1 cellular context compared by ENCODE assay signal in genomic region chr17:45218895-45219661, GRCh38.
A peak's percentile ranks its signal among the peaks of the same experiment; 100 is the strongest.
TF ChIP-seq lines count a peak whose summit lies in the region.

No MANE protein-coding gene starts in this region.

TF ChIP-seq in HepG2, 621 proteins besides CTCF, POLR2A, EP300 and RAD21 (continues in another document):
- TF ChIP-seq ZNF484 (CRISPR knock-in tag; IDR thresholded peaks at IDR 0.05; ENCODE audit: borderline replicate concordance, low read depth) (no peak), ZNF441 (CRISPR knock-in tag; IDR thresholded peaks at IDR 0.05; ENCODE audit: borderline replicate concordance) (no peak), HOXA5 (CRISPR knock-in tag; IDR thresholded peaks at IDR 0.05) (no peak), USF2 (IDR thresholded peaks at IDR 0.05; ENCODE audit: low read depth, low read length) (no peak), USF2 (CRISPR knock-in tag; IDR thresholded peaks at IDR 0.05; ENCODE audit: borderline replicate concordance) (no peak), SYNCRIP (IDR thresholded peaks at IDR 0.05; ENCODE audit: insufficient read depth, low read depth, low read length) (no peak), ZIK1 (CRISPR knock-in tag; IDR thresholded peaks at IDR 0.05; ENCODE audit: borderline replicate concordance, low read depth) (no peak), HOXD1 (CRISPR knock-in tag; IDR thresholded peaks at IDR 0.05) (no peak), ZNF430 (CRISPR knock-in tag; IDR thresholded peaks at IDR 0.05) (no peak), ZNF678 (CRISPR knock-in tag; IDR thresholded peaks at IDR 0.05) (no peak), ZNF331 (CRISPR knock-in tag; IDR thresholded peaks at IDR 0.05) (0 out of 2 replicates have a peak, but pooled peaks have one; percentile 23), PREB (CRISPR knock-in tag; IDR thresholded peaks at IDR 0.05) (no peak), THAP11 (CRISPR knock-in tag; IDR thresholded peaks at IDR 0.05) (peak; percentile 41; the same call in 1 of the 2 replicates), RARA (CRISPR knock-in tag; IDR thresholded peaks at IDR 0.05) (no peak), HES4 (CRISPR knock-in tag; IDR thresholded peaks at IDR 0.05; ENCODE audit: borderline replicate concordance) (no peak), ZNF549 (CRISPR knock-in tag; IDR thresholded peaks at IDR 0.05) (no peak), SNRNP70 (IDR thresholded peaks at IDR 0.05; ENCODE audit: low read depth, low read length) (no peak), ZFP37 (CRISPR knock-in tag; IDR thresholded peaks at IDR 0.05; ENCODE audit: borderline replicate concordance) (no peak), SMC3 (IDR thresholded peaks at IDR 0.05; ENCODE audit: low read length) (peak; percentile 96), ZNF598 (CRISPR knock-in tag; IDR thresholded peaks at IDR 0.05; ENCODE audit: borderline replicate concordance) (no peak), FOXJ3 (CRISPR knock-in tag; IDR thresholded peaks at IDR 0.05; ENCODE audit: borderline replicate concordance) (no peak), ZSCAN29 (CRISPR knock-in tag; conservative IDR thresholded peaks at IDR 0.05) (no peak), CENPX (CRISPR knock-in tag; IDR thresholded peaks at IDR 0.05) (no peak), SAP130 (CRISPR knock-in tag; IDR thresholded peaks at IDR 0.05; ENCODE audit: low read depth) (0 out of 2 replicates have a peak, but pooled peaks have one; percentile 24), ZNF879 (CRISPR knock-in tag; IDR thresholded peaks at IDR 0.05) (no peak), NFE2 (CRISPR knock-in tag; IDR thresholded peaks at IDR 0.05) (no peak), NCOA2 (CRISPR knock-in tag; IDR thresholded peaks at IDR 0.05) (peak; percentile 9; the same call in 1 of the 2 replicates), ZFP82 (CRISPR knock-in tag; IDR thresholded peaks at IDR 0.05; ENCODE audit: borderline replicate concordance) (no peak), HHEX (CRISPR knock-in tag; IDR thresholded peaks at IDR 0.05) (no peak), THAP7 (CRISPR knock-in tag; IDR thresholded peaks at IDR 0.05) (no peak), STAG1 (CRISPR knock-in tag; IDR thresholded peaks at IDR 0.05) (peak; percentile 95), MEIS2 (CRISPR knock-in tag; IDR thresholded peaks at IDR 0.05) (no peak), ZNF343 (CRISPR knock-in tag; IDR thresholded peaks at IDR 0.05) (0 out of 2 replicates have a peak, but pooled peaks have one; percentile 37), PHF8 (CRISPR knock-in tag; IDR thresholded peaks at IDR 0.05) (0 out of 2 replicates have a peak, but pooled peaks have one; percentile 17), MIXL1 (CRISPR knock-in tag; IDR thresholded peaks at IDR 0.05) (no peak), ZNF180 (CRISPR knock-in tag; IDR thresholded peaks at IDR 0.05; ENCODE audit: borderline replicate concordance, low read depth) (no peak), ZNF501 (CRISPR knock-in tag; IDR thresholded peaks at IDR 0.05) (peak; percentile 45; the same call in 1 of the 2 replicates), NR2F6 (IDR thresholded peaks at IDR 0.05) (no peak), NR2F6 (CRISPR knock-in tag; IDR thresholded peaks at IDR 0.05) (peak; percentile 12; the same call in 1 of the 2 replicates), PPARG (CRISPR knock-in tag; conservative IDR thresholded peaks at IDR 0.05) (0 out of 2 replicates have a peak, but pooled peaks have one; percentile 25), ZBTB25 (CRISPR knock-in tag; IDR thresholded peaks at IDR 0.05) (0 out of 2 replicates have a peak, but pooled peaks have one; percentile 60), XRCC5 (optimal IDR thresholded peaks at IDR 0.05; ENCODE audit: low read length) (peak; percentile 47), KDM2A (CRISPR knock-in tag; IDR thresholded peaks at IDR 0.05; ENCODE audit: borderline replicate concordance, low read depth) (peak; percentile 51; the same call in 1 of the 2 replicates), TFDP2 (CRISPR knock-in tag; IDR thresholded peaks at IDR 0.05) (no peak), GLI4 (CRISPR knock-in tag; IDR thresholded peaks at IDR 0.05; ENCODE audit: borderline replicate concordance) (no peak), SALL1 (CRISPR knock-in tag; IDR thresholded peaks at IDR 0.05) (peak; percentile 20; the same call in 1 of the 2 replicates), SP2 (CRISPR knock-in tag; IDR thresholded peaks at IDR 0.05) (no peak), CBX5 (CRISPR knock-in tag; IDR thresholded peaks at IDR 0.05; ENCODE audit: borderline replicate concordance) (0 out of 2 replicates have a peak, but pooled peaks have one; percentile 41), ELF3 (CRISPR knock-in tag; IDR thresholded peaks at IDR 0.05) (peak; percentile 54; the same call in 1 of the 2 replicates), ZNF512B (CRISPR knock-in tag; IDR thresholded peaks at IDR 0.05; ENCODE audit: borderline replicate concordance) (no peak), KDM3A (CRISPR knock-in tag; IDR thresholded peaks at IDR 0.05; ENCODE audit: low read depth) (0 out of 2 replicates have a peak, but pooled peaks have one; percentile 39), MTF2 (CRISPR knock-in tag; IDR thresholded peaks at IDR 0.05; ENCODE audit: borderline replicate concordance) (peak; percentile 51; the same call in 1 of the 2 replicates), ISX (CRISPR knock-in tag; conservative IDR thresholded peaks at IDR 0.05) (no peak), ZFX (CRISPR knock-in tag; IDR thresholded peaks at IDR 0.05; ENCODE audit: low read depth) (peak; percentile 46; the same call in 1 of the 2 replicates), BHLHE40 (IDR thresholded peaks at IDR 0.05; ENCODE audit: low read length) (0 out of 2 replicates have a peak, but pooled peaks have one; percentile 31)
- TF ChIP-seq, protein P1, sequence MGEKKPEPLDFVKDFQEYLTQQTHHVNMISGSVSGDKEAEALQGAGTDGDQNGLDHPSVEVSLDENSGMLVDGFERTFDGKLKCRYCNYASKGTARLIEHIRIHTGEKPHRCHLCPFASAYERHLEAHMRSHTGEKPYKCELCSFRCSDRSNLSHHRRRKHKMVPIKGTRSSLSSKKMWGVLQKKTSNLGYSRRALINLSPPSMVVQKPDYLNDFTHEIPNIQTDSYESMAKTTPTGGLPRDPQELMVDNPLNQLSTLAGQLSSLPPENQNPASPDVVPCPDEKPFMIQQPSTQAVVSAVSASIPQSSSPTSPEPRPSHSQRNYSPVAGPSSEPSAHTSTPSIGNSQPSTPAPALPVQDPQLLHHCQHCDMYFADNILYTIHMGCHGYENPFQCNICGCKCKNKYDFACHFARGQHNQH (CRISPR knock-in tag; IDR thresholded peaks at IDR 0.05) = no peak
- TF ChIP-seq, protein P2, sequence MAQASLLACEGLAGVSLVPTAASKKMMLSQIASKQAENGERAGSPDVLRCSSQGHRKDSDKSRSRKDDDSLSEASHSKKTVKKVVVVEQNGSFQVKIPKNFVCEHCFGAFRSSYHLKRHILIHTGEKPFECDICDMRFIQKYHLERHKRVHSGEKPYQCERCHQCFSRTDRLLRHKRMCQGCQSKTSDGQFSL (CRISPR knock-in tag; IDR thresholded peaks at IDR 0.05) = no peak
- TF ChIP-seq, protein P3, sequence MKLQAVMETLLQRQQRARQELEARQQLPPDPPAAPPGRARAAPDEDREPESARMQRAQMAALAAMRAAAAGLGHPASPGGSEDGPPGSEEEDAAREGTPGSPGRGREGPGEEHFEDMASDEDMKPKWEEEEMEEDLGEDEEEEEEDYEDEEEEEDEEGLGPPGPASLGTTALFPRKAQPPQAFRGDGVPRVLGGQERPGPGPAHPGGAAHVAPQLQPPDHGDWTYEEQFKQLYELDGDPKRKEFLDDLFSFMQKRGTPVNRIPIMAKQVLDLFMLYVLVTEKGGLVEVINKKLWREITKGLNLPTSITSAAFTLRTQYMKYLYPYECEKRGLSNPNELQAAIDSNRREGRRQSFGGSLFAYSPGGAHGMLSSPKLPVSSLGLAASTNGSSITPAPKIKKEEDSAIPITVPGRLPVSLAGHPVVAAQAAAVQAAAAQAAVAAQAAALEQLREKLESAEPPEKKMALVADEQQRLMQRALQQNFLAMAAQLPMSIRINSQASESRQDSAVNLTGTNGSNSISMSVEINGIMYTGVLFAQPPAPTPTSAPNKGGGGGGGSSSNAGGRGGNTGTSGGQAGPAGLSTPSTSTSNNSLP (IDR thresholded peaks at IDR 0.05; ENCODE audit: low read depth, low read length) = peak; percentile 35; the same call in 1 of the 2 replicates
- TF ChIP-seq, protein P4, sequence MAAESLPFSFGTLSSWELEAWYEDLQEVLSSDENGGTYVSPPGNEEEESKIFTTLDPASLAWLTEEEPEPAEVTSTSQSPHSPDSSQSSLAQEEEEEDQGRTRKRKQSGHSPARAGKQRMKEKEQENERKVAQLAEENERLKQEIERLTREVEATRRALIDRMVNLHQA (CRISPR knock-in tag; IDR thresholded peaks at IDR 0.05) = no peak
- TF ChIP-seq, protein P5, sequence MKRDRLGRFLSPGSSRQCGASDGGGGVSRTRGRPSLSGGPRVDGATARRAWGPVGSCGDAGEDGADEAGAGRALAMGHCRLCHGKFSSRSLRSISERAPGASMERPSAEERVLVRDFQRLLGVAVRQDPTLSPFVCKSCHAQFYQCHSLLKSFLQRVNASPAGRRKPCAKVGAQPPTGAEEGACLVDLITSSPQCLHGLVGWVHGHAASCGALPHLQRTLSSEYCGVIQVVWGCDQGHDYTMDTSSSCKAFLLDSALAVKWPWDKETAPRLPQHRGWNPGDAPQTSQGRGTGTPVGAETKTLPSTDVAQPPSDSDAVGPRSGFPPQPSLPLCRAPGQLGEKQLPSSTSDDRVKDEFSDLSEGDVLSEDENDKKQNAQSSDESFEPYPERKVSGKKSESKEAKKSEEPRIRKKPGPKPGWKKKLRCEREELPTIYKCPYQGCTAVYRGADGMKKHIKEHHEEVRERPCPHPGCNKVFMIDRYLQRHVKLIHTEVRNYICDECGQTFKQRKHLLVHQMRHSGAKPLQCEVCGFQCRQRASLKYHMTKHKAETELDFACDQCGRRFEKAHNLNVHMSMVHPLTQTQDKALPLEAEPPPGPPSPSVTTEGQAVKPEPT (CRISPR knock-in tag; IDR thresholded peaks at IDR 0.05; ENCODE audit: low read depth) = no peak
